ENCODE assay signal across 12 cellular contexts in genomic region chr4:25863906-25864418, GRCh38. TPM values are rescaled to one million over a fixed set of nuclear protein-coding genes. Genes with fewer than 3 reads are reported as not detected.
DNase-seq lines count a peak whose midpoint lies in the region; ATAC-seq and TF ChIP-seq lines count a peak whose summit lies in the region.
"Had no signal": no experiment of that assay in that cellular context is flagged by ENCODE, and none has a peak within 500 bp of the region (broad histone marks: within the 10 kb centered on the region; RNA-seq: fewer than 3 reads in every experiment).

No MANE protein-coding gene starts in this region.

- no peak for TF ChIP-seq CTCF in PC-3 (conservative IDR thresholded peaks at IDR 0.05; ENCODE audit: low read depth, low read length)
- no peak for TF ChIP-seq CTCF in endothelial cell (IDR thresholded peaks at IDR 0.05; ENCODE audit: unreplicated experiment)

- H3K14ac ChIP-seq in neuronal stem cell (ENCODE audit: low read length), result no peak overlapping the region

- no peak overlapping the region for H3K27ac ChIP-seq in PC-3 (ENCODE audit: low read length)
- H3K27ac ChIP-seq in neuronal stem cell (replicated peaks; ENCODE audit: low read length), result no peak overlapping the region

- H3K27me3 Mint-ChIP-seq in endothelial cell (ENCODE audit: unreplicated experiment), result peaks cover 19% of the 10 kb centered on the region

- DNase-seq in ELF-1 (ENCODE audit: low read depth, low spot score) (peak; percentile 40), PC-3 (no peak), endothelial cell (ENCODE audit: low spot score) (peak; percentile 26), neuronal stem cell (ENCODE audit: low spot score) (no peak), AG08395 (ENCODE audit: low spot score) (no peak), cerebellar nuclear complex (lab: John Stamatoyannopoulos, UW) (no peak)
- DNase-seq: activated CD4-positive, alpha-beta T cell treated with anti-CD3 and anti-CD28 coated beads for 1 hour; GF-D8; MM.1S; stimulated activated naive CD8-positive, alpha-beta T cell treated with anti-CD3 and anti-CD28 coated beads, Interleukin-15, Interleukin-2, amounts not matched to agents 100 U/mL and 50 U/mL, for 24 hours had no signal

- H3K4me3 Mint-ChIP-seq in endothelial cell (ENCODE audit: unreplicated experiment), result peak overlapping the region; percentile 92

- H4K20me1 ChIP-seq in PC-3 (ENCODE audit: low read length), result no peaks in the 10 kb centered on the region

- no peak overlapping the region for H2BK15ac ChIP-seq in neuronal stem cell (ENCODE audit: low read length)

- H2AFZ ChIP-seq in PC-3 (ENCODE audit: low read length) (no peak overlapping the region), neuronal stem cell (ENCODE audit: low read length) (peak overlapping the region; percentile 64)

- H3K4me1 Mint-ChIP-seq in endothelial cell (ENCODE audit: unreplicated experiment), result peaks cover 70% of the 10 kb centered on the region

- H3K79me2 ChIP-seq in PC-3 (ENCODE audit: low read length), result peaks cover 35% of the 10 kb centered on the region

- H3K4ac ChIP-seq in neuronal stem cell (ENCODE audit: low read length), result no peak overlapping the region

- H3K9me3 ChIP-seq in PC-3 (ENCODE audit: low read length) (no peaks in the 10 kb centered on the region), neuronal stem cell (replicated peaks in 1 of 2; ENCODE audit: control insufficient read depth in 2 of 2, insufficient read depth in 1 of 2, low read depth in 1 of 2, low read length in 2 of 2) (no peaks in the 10 kb centered on the region)

- no peak overlapping the region for H4K91ac ChIP-seq in neuronal stem cell (ENCODE audit: low read depth, low read length, poor library complexity)

- H3K9ac ChIP-seq in PC-3 (ENCODE audit: low read length) (no peak overlapping the region), neuronal stem cell (ENCODE audit: low read depth, low read length, poor library complexity) (no peak overlapping the region)

- H4K8ac ChIP-seq in neuronal stem cell (ENCODE audit: low read depth, low read length), result no peak overlapping the region

- intact Hi-C loops in PC-3 (cut with micrococcal nuclease), result loop anchor here (2.0 kb wide), 1 partner anchor 47 kb away; no protein-coding TSS in a partner anchor

- no peaks in the 10 kb centered on the region for H3K9me2 ChIP-seq in PC-3 (replicated peaks; ENCODE audit: low read length)

- peak overlapping the region; percentile 87; the same call in 1 of the 2 replicates for H3K4me2 ChIP-seq in PC-3 (ENCODE audit: low read length)
- peak overlapping the region; percentile 83 for H3K4me2 ChIP-seq in neuronal stem cell (ENCODE audit: insufficient read depth, low read length, poor library complexity, severe bottlenecking)

- H3F3A ChIP-seq in PC-3 (ENCODE audit: low read length, unreplicated experiment), result no peaks in the 10 kb centered on the region

- H3K36me3 Mint-ChIP-seq in endothelial cell (ENCODE audit: low read depth, unreplicated experiment), result peaks cover 8% of the 10 kb centered on the region

- no peak overlapping the region for H2BK12ac ChIP-seq in neuronal stem cell (ENCODE audit: low read length)

- H3K36me3 ChIP-seq in PC-3 (ENCODE audit: low read depth, low read length) (no peaks in the 10 kb centered on the region), neuronal stem cell (replicated peaks in 1 of 2; ENCODE audit: control insufficient read depth in 2 of 2, insufficient read depth in 2 of 2, low read length in 2 of 2) (no peaks in the 10 kb centered on the region)

- H3K4me1 ChIP-seq in PC-3 (ENCODE audit: insufficient read depth, low read length) (peaks cover 21% of the 10 kb centered on the region), neuronal stem cell (ENCODE audit: control insufficient read depth in 2 of 2, insufficient read depth in 1 of 2, low read depth in 1 of 2, low read length in 2 of 2) (peaks cover 9 to 10% of the 10 kb centered on the region in 2 donors)

- no peak overlapping the region for H3K27ac Mint-ChIP-seq in endothelial cell (ENCODE audit: unreplicated experiment)

- peak overlapping the region; percentile 8 for H2AK5ac ChIP-seq in neuronal stem cell (ENCODE audit: low read depth, low read length)

- CTCF ChIA-PET in PC-3 (lab: Charles Lee), result no interaction called here

- H3K9me3 Mint-ChIP-seq in endothelial cell (ENCODE audit: unreplicated experiment), result no peaks in the 10 kb centered on the region

- ATAC-seq in PC-3, result no peak
- ATAC-seq in HG02884 (IDR thresholded peaks at IDR 0.05; ENCODE audit: unreplicated experiment), result no peak
- no peak for ATAC-seq in HG03039 (IDR thresholded peaks at IDR 0.05; ENCODE audit: unreplicated experiment)
- ATAC-seq: stimulated activated naive CD8-positive, alpha-beta T cell treated with anti-CD3 and anti-CD28 coated beads, Interleukin-15, Interleukin-2, amounts not matched to agents 100 U/mL and 50 U/mL, for 24 hours had no signal

- no TSS peak for BruUV-seq in PC-3 (replicated peaks; lab: Mats Ljungman, UMichigan)

- WGBS in neuronal stem cell (ENCODE audit: extremely low coverage in 2 of 2, insufficient read length in 2 of 2, insufficient replicate concordance in 1 of 2), 2 donors, result no CpG with 5 or more reads among the region's 29 CpGs

- no peak overlapping the region for H2BK5ac ChIP-seq in neuronal stem cell (ENCODE audit: low read length)

- no peak overlapping the region for H3K18ac ChIP-seq in neuronal stem cell (ENCODE audit: low read length)

- POLR2A ChIA-PET in PC-3 (lab: Charles Lee; ENCODE audit: unreplicated experiment), result no interaction called here

- H3K27me3 ChIP-seq in PC-3 (ENCODE audit: low read length) (no peaks in the 10 kb centered on the region), neuronal stem cell (ENCODE audit: control insufficient read depth in 3 of 3, insufficient read depth in 3 of 3, low read depth in 1 of 3, low read length in 3 of 3) (peaks cover 0 to 63% (median 11%) of the 10 kb centered on the region in 3 experiments)

- H3K79me1 ChIP-seq in neuronal stem cell (ENCODE audit: low read depth, low read length), result no peaks in the 10 kb centered on the region

- H3K23ac ChIP-seq in neuronal stem cell (ENCODE audit: low read depth, low read length, poor library complexity), result no peak overlapping the region

- peak overlapping the region; percentile 57 for H2BK120ac ChIP-seq in neuronal stem cell (ENCODE audit: low read depth, low read length)

- no peak overlapping the region for H3K4me3 ChIP-seq in PC-3 (ENCODE audit: low read length)
- no peak overlapping the region for H3K4me3 ChIP-seq in neuronal stem cell (ENCODE audit: low read length in 2 of 2)

RNA-seq across cellular contexts. Expression of gene SEL1L3, which starts 1.2 kb away (rescaled TPM):
- total RNA-seq in PC-3 (2014; rRNA removed) (31.9 and 36.1 TPM in 2 replicates), endothelial cell (ENCODE audit: unreplicated experiment) (91.8 TPM)
- polyA plus RNA-seq in neuronal stem cell (2013, experiment 1 of 2), result 37.6 TPM
- polyA plus RNA-seq in neuronal stem cell (2013, experiment 2 of 2), result 34.7 TPM

RNA-seq across cellular contexts. Expression of gene SMIM20, which starts 50.1 kb away (rescaled TPM):
- total RNA-seq in PC-3 (2014; rRNA removed) (21.3 and 27.0 TPM in 2 replicates), endothelial cell (ENCODE audit: unreplicated experiment) (22.5 TPM)
- polyA plus RNA-seq in neuronal stem cell (2013, experiment 1 of 2), result 56.0 TPM
- 57.7 TPM for polyA plus RNA-seq in neuronal stem cell (2013, experiment 2 of 2)

Comparison
In these comparisons a context has a peak if more than half of its experiments do, and no peak if none do; other contexts are left out.
1. DNase-seq: peak in ELF-1 (single experiment) and endothelial cell (single experiment); none in PC-3 (single experiment), neuronal stem cell (single experiment), AG08395 (single experiment) and cerebellar nuclear complex (0 of 2).